ENCODE assay signal across 1 cellular context in genomic region chr3:112767177-112767576, GRCh38.
TF ChIP-seq lines count a peak whose summit lies in the region.

No MANE protein-coding gene starts in this region.

TF ChIP-seq in IMR-90, 13 proteins besides CTCF, POLR2A, EP300 and RAD21:
- TF ChIP-seq MXI1 (IDR thresholded peaks at IDR 0.05; ENCODE audit: borderline replicate concordance, low read depth, low read length) (no peak), RFX5 (IDR thresholded peaks at IDR 0.05; ENCODE audit: low read depth, low read length) (no peak), CEBPB (IDR thresholded peaks at IDR 0.05; ENCODE audit: low read depth, low read length) (peak; percentile 36; the same call in 1 of the 2 replicates)
